ENCODE assay signal across 19 cellular contexts in the genomic region with DNA sequence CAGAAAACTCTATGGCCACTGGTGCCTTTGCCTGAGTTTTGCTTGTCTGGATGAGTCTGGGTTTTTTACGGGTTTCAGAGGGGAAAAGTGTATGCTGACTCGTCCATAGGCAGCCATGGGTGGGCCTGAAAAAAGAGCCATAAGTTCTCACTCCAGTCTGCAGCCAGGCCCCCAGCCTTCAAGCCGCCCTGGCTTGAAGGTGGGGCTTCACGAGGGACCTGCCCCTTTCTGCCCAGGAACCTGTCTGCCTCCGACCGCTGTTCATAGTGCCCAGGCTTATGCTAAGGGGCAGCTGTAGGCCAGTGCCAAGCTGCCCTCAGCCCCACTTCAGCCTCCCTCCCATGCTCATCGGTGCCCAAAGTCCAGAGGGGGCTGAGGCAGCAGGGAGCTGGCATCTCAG.
DNase-seq lines count a peak whose midpoint lies in the region; ATAC-seq and TF ChIP-seq lines count a peak whose summit lies in the region.
"Had no signal": no experiment of that assay in that cellular context is flagged by ENCODE, and none has a peak within 500 bp of the region (broad histone marks: within the 10 kb centered on the region; RNA-seq: fewer than 3 reads in every experiment).

No MANE protein-coding gene starts in this region.

- H3T11ph ChIP-seq in H9 (ENCODE audit: low read length): no peak overlapping the region

- no peak for TF ChIP-seq POLR2A in uterus (IDR thresholded peaks at IDR 0.05)

- H3K4me3 Mint-ChIP-seq in CD14-positive monocyte: no peak overlapping the region
- H3K4me3 Mint-ChIP-seq in H9: no peak overlapping the region
- H3K4me3 Mint-ChIP-seq in WTC11: no peak overlapping the region
- H3K4me3 Mint-ChIP-seq in activated T-helper 17 cell treated with anti-CD3 and anti-CD28 coated beads, Interleukin-2, amount 50 U/mL, for 72 hours: no peak overlapping the region
- H3K4me3 Mint-ChIP-seq: B cell; CD4-positive, CD25-positive, alpha-beta regulatory T cell; CD8-positive, alpha-beta memory T cell; HFFc6 had no signal

- no peaks in the 10 kb centered on the region for H3K36me3 Mint-ChIP-seq in CD14-positive monocyte
- H3K36me3 Mint-ChIP-seq in H9 (ENCODE audit: insufficient read depth in 1 of 3, low read depth in 3 of 3): no peaks in the 10 kb centered on the region
- H3K36me3 Mint-ChIP-seq in WTC11: no peaks in the 10 kb centered on the region
- H3K36me3 Mint-ChIP-seq in activated T-helper 17 cell treated with anti-CD3 and anti-CD28 coated beads, Interleukin-2, amount 50 U/mL, for 72 hours (ENCODE audit: low read depth): no peaks in the 10 kb centered on the region
- H3K36me3 Mint-ChIP-seq: CD4-positive, CD25-positive, alpha-beta regulatory T cell; CD8-positive, alpha-beta memory T cell had no signal

- H3K9ac ChIP-seq in H9 (ENCODE audit: extremely low read depth, insufficient read length, low read length) (no peak overlapping the region), neuronal stem cell (ENCODE audit: low read depth, low read length, poor library complexity) (no peak overlapping the region)
- H3K9ac ChIP-seq: BLaER1 treated with 17β-estradiol and CSF1 and Interleukin-3, amounts not matched to agents 10 nM and 100 nM had no signal

- H3K79me1 ChIP-seq in H9 (ENCODE audit: insufficient read depth, low read depth, low read length, poor library complexity, severe bottlenecking): no peaks in the 10 kb centered on the region
- H3K79me1 ChIP-seq in neuronal stem cell (ENCODE audit: low read depth, low read length): no peaks in the 10 kb centered on the region

- POLR2A ChIA-PET in WTC11 (lab: Charles Lee): no interaction called here

- DNase-seq in CD14-positive monocyte (ENCODE audit: low spot score): peak; percentile 41
- peak; percentile 33 for DNase-seq in H9
- DNase-seq in WTC11 (ENCODE audit: low spot score): no peak
- DNase-seq in neuronal stem cell (ENCODE audit: low spot score): no peak
- no peak for DNase-seq in uterus
- no peak for DNase-seq in NCI-H2029 treated with DMSO at 0.1 percent for 48 hours (lab: John Stamatoyannopoulos, UW)
- DNase-seq: CD4-positive, CD25-positive, alpha-beta regulatory T cell; CD8-positive, alpha-beta memory T cell; COR-L47; DMS 273 treated with DMSO at 0.1 percent for 48 hours; DMS53; DND-41; EL; HFFc6 had no signal

- H3K36me3 ChIP-seq in neuronal stem cell (replicated peaks in 1 of 2; ENCODE audit: control insufficient read depth in 2 of 2, insufficient read depth in 2 of 2, low read length in 2 of 2) (no peaks in the 10 kb centered on the region), uterus (no peaks in the 10 kb centered on the region)
- H3K36me3 ChIP-seq: BLaER1 treated with 17β-estradiol and CSF1 and Interleukin-3, amounts not matched to agents 10 nM and 100 nM had no signal

- H2BK15ac ChIP-seq in H9 (ENCODE audit: low read depth, low read length) (no peak overlapping the region), neuronal stem cell (ENCODE audit: low read length) (no peak overlapping the region)

- no peaks in the 10 kb centered on the region for H3K4me1 ChIP-seq in H9 (ENCODE audit: insufficient read depth, low read length)
- peaks cover 0 to 17% of the 10 kb centered on the region in 2 donors for H3K4me1 ChIP-seq in neuronal stem cell (ENCODE audit: control insufficient read depth in 2 of 2, insufficient read depth in 1 of 2, low read depth in 1 of 2, low read length in 2 of 2)
- no peaks in the 10 kb centered on the region for H3K4me1 ChIP-seq in uterus
- H3K4me1 ChIP-seq: BLaER1 treated with 17β-estradiol and CSF1 and Interleukin-3, amounts not matched to agents 10 nM and 100 nM had no signal

- no peak overlapping the region for H3K27ac ChIP-seq in H9 (ENCODE audit: insufficient read length, low read depth, low read length)
- no peak overlapping the region for H3K27ac ChIP-seq in neuronal stem cell (replicated peaks; ENCODE audit: low read length)
- no peak overlapping the region for H3K27ac ChIP-seq in uterus
- H3K27ac ChIP-seq: BLaER1 treated with 17β-estradiol and CSF1 and Interleukin-3, amounts not matched to agents 10 nM and 100 nM had no signal

- no peak overlapping the region for H4K5ac ChIP-seq in H9 (ENCODE audit: insufficient read length, low read depth, low read length)

- H2BK20ac ChIP-seq in H9 (ENCODE audit: low read depth, low read length, poor library complexity, severe bottlenecking): no peak overlapping the region

- no peaks in the 10 kb centered on the region for H4K20me1 ChIP-seq in H9 (ENCODE audit: control insufficient read depth, insufficient read depth, insufficient read length)
- H4K20me1 ChIP-seq: BLaER1 treated with 17β-estradiol and CSF1 and Interleukin-3, amounts not matched to agents 10 nM and 100 nM had no signal

- CTCF ChIA-PET in WTC11 (lab: Charles Lee): no interaction called here

- H2BK12ac ChIP-seq in H9 (ENCODE audit: insufficient read length, low read depth, low read length): no peak overlapping the region
- H2BK12ac ChIP-seq in neuronal stem cell (ENCODE audit: low read length): no peak overlapping the region

- peak; percentile 70 for ATAC-seq in WTC11
- no peak for ATAC-seq in activated T-helper 17 cell treated with anti-CD3 and anti-CD28 coated beads, Interleukin-2, amount 50 U/mL, for 72 hours (replicated peaks)
- ATAC-seq: GM12878, HCT116 had no signal

- H4K8ac ChIP-seq in H9 (replicated peaks; ENCODE audit: insufficient read length, low read depth, low read length): no peak overlapping the region
- H4K8ac ChIP-seq in neuronal stem cell (ENCODE audit: low read depth, low read length): no peak overlapping the region

- H3K23me2 ChIP-seq in H9 (ENCODE audit: insufficient read length, low read depth, low read length, poor library complexity, severe bottlenecking): no peaks in the 10 kb centered on the region

- no peak overlapping the region for H4K91ac ChIP-seq in H9 (ENCODE audit: insufficient read length, low read depth, low read length)
- H4K91ac ChIP-seq in neuronal stem cell (ENCODE audit: low read depth, low read length, poor library complexity): no peak overlapping the region

- H3K27me3 Mint-ChIP-seq in CD14-positive monocyte (ENCODE audit: low read depth in 3 of 3) (peaks cover 0 to 2% (median 0%) of the 10 kb centered on the region in 3 donors), H9 (ENCODE audit: low read depth) (no peaks in the 10 kb centered on the region), WTC11 (ENCODE audit: low read depth) (no peaks in the 10 kb centered on the region)
- no peaks in the 10 kb centered on the region for H3K27me3 Mint-ChIP-seq in activated T-helper 17 cell treated with anti-CD3 and anti-CD28 coated beads, Interleukin-2, amount 50 U/mL, for 72 hours
- H3K27me3 Mint-ChIP-seq: B cell; CD4-positive, CD25-positive, alpha-beta regulatory T cell; CD8-positive, alpha-beta memory T cell had no signal

- H3K4ac ChIP-seq in H9 (ENCODE audit: low read depth, low read length) (no peak overlapping the region), neuronal stem cell (ENCODE audit: low read length) (no peak overlapping the region)

- H2AFZ ChIP-seq in H9 (ENCODE audit: low read length) (no peak overlapping the region), neuronal stem cell (ENCODE audit: low read length) (no peak overlapping the region)

- H3K9me3 ChIP-seq in H9 (ENCODE audit: control insufficient read depth, low read depth, low read length) (no peaks in the 10 kb centered on the region), neuronal stem cell (replicated peaks in 1 of 2; ENCODE audit: control insufficient read depth in 2 of 2, insufficient read depth in 1 of 2, low read depth in 1 of 2, low read length in 2 of 2) (peaks cover 0 to 2% of the 10 kb centered on the region in 2 donors), uterus (no peaks in the 10 kb centered on the region)

- no peak overlapping the region for H3K56ac ChIP-seq in H9 (ENCODE audit: insufficient read length, low read depth, low read length)

- H3K18ac ChIP-seq in H9 (ENCODE audit: insufficient read length, low read depth, low read length): no peak overlapping the region
- H3K18ac ChIP-seq in neuronal stem cell (ENCODE audit: low read length): peak overlapping the region; percentile 0

- H3K27ac Mint-ChIP-seq in CD14-positive monocyte (no peak overlapping the region), H9 (peak overlapping the region in 2 of 3 experiments; percentile 11 to 19; a peak in 1 of 7 replicates), WTC11 (no peak overlapping the region)
- no peak overlapping the region for H3K27ac Mint-ChIP-seq in activated T-helper 17 cell treated with anti-CD3 and anti-CD28 coated beads, Interleukin-2, amount 50 U/mL, for 72 hours
- H3K27ac Mint-ChIP-seq: B cell; CD4-positive, CD25-positive, alpha-beta regulatory T cell; CD8-positive, alpha-beta memory T cell; HFFc6 had no signal

- H3K79me2 ChIP-seq in H9 (ENCODE audit: insufficient read depth, low read length): no peaks in the 10 kb centered on the region

- no peaks in the 10 kb centered on the region for H3K4me1 Mint-ChIP-seq in CD14-positive monocyte
- no peaks in the 10 kb centered on the region for H3K4me1 Mint-ChIP-seq in H9
- peaks cover 4% of the 10 kb centered on the region for H3K4me1 Mint-ChIP-seq in WTC11
- H3K4me1 Mint-ChIP-seq in activated T-helper 17 cell treated with anti-CD3 and anti-CD28 coated beads, Interleukin-2, amount 50 U/mL, for 72 hours: no peaks in the 10 kb centered on the region
- H3K4me1 Mint-ChIP-seq: CD4-positive, CD25-positive, alpha-beta regulatory T cell; CD8-positive, alpha-beta memory T cell had no signal

- H3K14ac ChIP-seq in H9 (ENCODE audit: insufficient read depth, low read length) (no peak overlapping the region; the same call in 1 of the 2 replicates), neuronal stem cell (ENCODE audit: low read length) (no peak overlapping the region)

- no CpG with 5 or more reads among the region's 7 CpGs for whole genome bisulfite sequencing in H9 (ENCODE audit: extremely low coverage, insufficient read length, low lambda C conversion rate)
- no CpG with 5 or more reads among the region's 7 CpGs for WGBS in neuronal stem cell (ENCODE audit: extremely low coverage in 2 of 2, insufficient read length in 2 of 2, insufficient replicate concordance in 1 of 2), 2 donors

- H3K23ac ChIP-seq in H9 (ENCODE audit: insufficient read length, low read depth, low read length): no peak overlapping the region
- no peak overlapping the region for H3K23ac ChIP-seq in neuronal stem cell (ENCODE audit: low read depth, low read length, poor library complexity)

- H2BK5ac ChIP-seq in H9 (ENCODE audit: insufficient read length, low read length) (no peak overlapping the region), neuronal stem cell (ENCODE audit: low read length) (no peak overlapping the region)

- H3K4me2 ChIP-seq in H9 (ENCODE audit: insufficient read depth, insufficient read length, low read length): no peak overlapping the region
- no peak overlapping the region for H3K4me2 ChIP-seq in neuronal stem cell (ENCODE audit: insufficient read depth, low read length, poor library complexity, severe bottlenecking)
- H3K4me2 ChIP-seq: BLaER1 treated with 17β-estradiol and CSF1 and Interleukin-3, amounts not matched to agents 10 nM and 100 nM had no signal

- H3K9me3 Mint-ChIP-seq in CD14-positive monocyte: peaks cover 0 to 9% (median 6%) of the 10 kb centered on the region in 7 donors
- no peaks in the 10 kb centered on the region for H3K9me3 Mint-ChIP-seq in H9
- no peaks in the 10 kb centered on the region for H3K9me3 Mint-ChIP-seq in WTC11
- peaks cover under 1% of the 10 kb centered on the region for H3K9me3 Mint-ChIP-seq in activated T-helper 17 cell treated with anti-CD3 and anti-CD28 coated beads, Interleukin-2, amount 50 U/mL, for 72 hours

- no peak for TF ChIP-seq CTCF in CD14-positive monocyte (IDR thresholded peaks at IDR 0.05)
- no peak for TF ChIP-seq CTCF in H9 (conservative IDR thresholded peaks at IDR 0.05)
- no peak for TF ChIP-seq CTCF in WTC11 (IDR thresholded peaks at IDR 0.05)
- TF ChIP-seq CTCF in uterus (IDR thresholded peaks at IDR 0.05): no peak

- H3K27me3 ChIP-seq in H9 (ENCODE audit: insufficient read depth, low read length): no peaks in the 10 kb centered on the region
- no peaks in the 10 kb centered on the region for H3K27me3 ChIP-seq in neuronal stem cell (ENCODE audit: control insufficient read depth in 3 of 3, insufficient read depth in 3 of 3, low read depth in 1 of 3, low read length in 3 of 3)
- no peaks in the 10 kb centered on the region for H3K27me3 ChIP-seq in uterus
- H3K27me3 ChIP-seq: BLaER1 treated with 17β-estradiol and CSF1 and Interleukin-3, amounts not matched to agents 10 nM and 100 nM had no signal

- intact Hi-C loops in CD14-positive monocyte (cut with micrococcal nuclease): no loop called here
- intact Hi-C loops in uterus (cut with DNase I; ENCODE audit: low total_unique reads): no loop called here

- no peak overlapping the region for H2BK120ac ChIP-seq in H9 (ENCODE audit: low read depth, low read length, poor library complexity, severe bottlenecking)
- no peak overlapping the region for H2BK120ac ChIP-seq in neuronal stem cell (ENCODE audit: low read depth, low read length)

- H3K4me3 ChIP-seq in neuronal stem cell (ENCODE audit: low read length in 2 of 2): no peak overlapping the region
- H3K4me3 ChIP-seq in uterus: no peak overlapping the region
- H3K4me3 ChIP-seq: BLaER1 treated with 17β-estradiol and CSF1 and Interleukin-3, amounts not matched to agents 10 nM and 100 nM; GM12878 had no signal

- no peak overlapping the region for H2AK5ac ChIP-seq in H9 (ENCODE audit: insufficient read length, low read length)
- peak overlapping the region; percentile 1 for H2AK5ac ChIP-seq in neuronal stem cell (ENCODE audit: low read depth, low read length)

Comparison
In these comparisons a context has a peak if more than half of its experiments do, and no peak if none do; other contexts are left out.
1. DNase-seq: peak in CD14-positive monocyte (single experiment) and H9 (single experiment); none in WTC11 (single experiment), neuronal stem cell (single experiment), uterus (0 of 2) and NCI-H2029 treated with DMSO at 0.1 percent for 48 hours (single experiment).
2. H3K27ac Mint-ChIP-seq: peak in H9 (2 of 3); none in CD14-positive monocyte (0 of 7), WTC11 (single experiment) and activated T-helper 17 cell treated with anti-CD3 and anti-CD28 coated beads, Interleukin-2, amount 50 U/mL, for 72 hours (single experiment).